Comparison of ENCODE assay signal across 1 cellular context in the genomic region with DNA sequence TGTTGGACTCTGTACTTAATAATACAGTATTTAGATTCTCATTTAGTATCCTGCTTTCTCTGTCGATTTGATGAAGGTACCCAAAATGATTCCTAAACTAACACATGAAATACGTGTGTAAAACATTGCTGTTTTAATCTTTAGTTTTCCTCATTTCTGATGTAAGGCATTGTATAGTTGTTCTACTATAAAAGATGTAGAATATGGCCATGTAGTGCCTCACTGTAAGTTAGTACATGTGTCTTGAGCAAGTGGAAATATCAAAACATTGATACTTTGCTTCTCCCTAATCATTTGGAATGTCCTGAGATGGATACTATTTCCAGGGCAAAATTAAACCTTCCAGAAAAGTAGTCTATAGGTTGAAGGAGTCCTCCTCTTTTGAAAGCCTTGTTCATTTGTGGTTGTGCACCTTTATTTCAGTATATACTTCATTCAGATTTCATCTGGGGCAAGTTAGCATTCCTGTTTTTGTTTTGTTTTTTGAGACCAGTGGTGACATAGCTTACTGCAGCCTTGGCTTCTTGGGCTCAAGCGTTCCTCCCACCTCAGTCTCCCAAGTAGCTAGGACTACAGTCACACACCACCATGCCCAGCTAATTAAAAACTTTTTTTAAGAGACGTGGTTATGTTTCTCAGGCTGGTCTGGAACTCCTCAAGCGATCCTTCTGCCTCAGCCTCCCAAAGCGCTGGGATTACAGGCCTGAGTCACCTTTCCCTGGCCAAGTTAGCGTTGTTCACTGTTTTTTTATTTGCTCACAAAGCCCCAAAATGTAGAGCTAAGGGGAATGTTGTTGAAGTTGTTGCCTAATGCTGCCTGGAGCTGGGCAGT.
TF ChIP-seq lines count a peak whose summit lies in the region.

No MANE protein-coding gene starts in this region.

TF ChIP-seq in IMR-90, 13 proteins besides CTCF, POLR2A, EP300 and RAD21:
- TF ChIP-seq BHLHE40 (IDR thresholded peaks at IDR 0.05; ENCODE audit: low read depth, low read length) (no peak), RFX5 (IDR thresholded peaks at IDR 0.05; ENCODE audit: low read depth, low read length) (no peak), CHD1 (IDR thresholded peaks at IDR 0.05; ENCODE audit: low read depth, low read length) (no peak), MXI1 (IDR thresholded peaks at IDR 0.05; ENCODE audit: borderline replicate concordance, low read depth, low read length) (no peak), MAZ (IDR thresholded peaks at IDR 0.05; ENCODE audit: borderline replicate concordance, low read depth, low read length) (no peak), FOS (IDR thresholded peaks at IDR 0.05; ENCODE audit: low read depth, low read length) (no peak), SMC3 (IDR thresholded peaks at IDR 0.05; ENCODE audit: low read depth, low read length) (no peak)
- TF ChIP-seq, protein P1, sequence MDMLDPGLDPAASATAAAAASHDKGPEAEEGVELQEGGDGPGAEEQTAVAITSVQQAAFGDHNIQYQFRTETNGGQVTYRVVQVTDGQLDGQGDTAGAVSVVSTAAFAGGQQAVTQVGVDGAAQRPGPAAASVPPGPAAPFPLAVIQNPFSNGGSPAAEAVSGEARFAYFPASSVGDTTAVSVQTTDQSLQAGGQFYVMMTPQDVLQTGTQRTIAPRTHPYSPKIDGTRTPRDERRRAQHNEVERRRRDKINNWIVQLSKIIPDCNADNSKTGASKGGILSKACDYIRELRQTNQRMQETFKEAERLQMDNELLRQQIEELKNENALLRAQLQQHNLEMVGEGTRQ (IDR thresholded peaks at IDR 0.05; ENCODE audit: low read depth, low read length): no peak
- TF ChIP-seq, protein P2, sequence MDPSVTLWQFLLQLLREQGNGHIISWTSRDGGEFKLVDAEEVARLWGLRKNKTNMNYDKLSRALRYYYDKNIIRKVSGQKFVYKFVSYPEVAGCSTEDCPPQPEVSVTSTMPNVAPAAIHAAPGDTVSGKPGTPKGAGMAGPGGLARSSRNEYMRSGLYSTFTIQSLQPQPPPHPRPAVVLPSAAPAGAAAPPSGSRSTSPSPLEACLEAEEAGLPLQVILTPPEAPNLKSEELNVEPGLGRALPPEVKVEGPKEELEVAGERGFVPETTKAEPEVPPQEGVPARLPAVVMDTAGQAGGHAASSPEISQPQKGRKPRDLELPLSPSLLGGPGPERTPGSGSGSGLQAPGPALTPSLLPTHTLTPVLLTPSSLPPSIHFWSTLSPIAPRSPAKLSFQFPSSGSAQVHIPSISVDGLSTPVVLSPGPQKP (IDR thresholded peaks at IDR 0.05; ENCODE audit: borderline replicate concordance, low read depth, low read length): no peak
